In the genomic region with DNA sequence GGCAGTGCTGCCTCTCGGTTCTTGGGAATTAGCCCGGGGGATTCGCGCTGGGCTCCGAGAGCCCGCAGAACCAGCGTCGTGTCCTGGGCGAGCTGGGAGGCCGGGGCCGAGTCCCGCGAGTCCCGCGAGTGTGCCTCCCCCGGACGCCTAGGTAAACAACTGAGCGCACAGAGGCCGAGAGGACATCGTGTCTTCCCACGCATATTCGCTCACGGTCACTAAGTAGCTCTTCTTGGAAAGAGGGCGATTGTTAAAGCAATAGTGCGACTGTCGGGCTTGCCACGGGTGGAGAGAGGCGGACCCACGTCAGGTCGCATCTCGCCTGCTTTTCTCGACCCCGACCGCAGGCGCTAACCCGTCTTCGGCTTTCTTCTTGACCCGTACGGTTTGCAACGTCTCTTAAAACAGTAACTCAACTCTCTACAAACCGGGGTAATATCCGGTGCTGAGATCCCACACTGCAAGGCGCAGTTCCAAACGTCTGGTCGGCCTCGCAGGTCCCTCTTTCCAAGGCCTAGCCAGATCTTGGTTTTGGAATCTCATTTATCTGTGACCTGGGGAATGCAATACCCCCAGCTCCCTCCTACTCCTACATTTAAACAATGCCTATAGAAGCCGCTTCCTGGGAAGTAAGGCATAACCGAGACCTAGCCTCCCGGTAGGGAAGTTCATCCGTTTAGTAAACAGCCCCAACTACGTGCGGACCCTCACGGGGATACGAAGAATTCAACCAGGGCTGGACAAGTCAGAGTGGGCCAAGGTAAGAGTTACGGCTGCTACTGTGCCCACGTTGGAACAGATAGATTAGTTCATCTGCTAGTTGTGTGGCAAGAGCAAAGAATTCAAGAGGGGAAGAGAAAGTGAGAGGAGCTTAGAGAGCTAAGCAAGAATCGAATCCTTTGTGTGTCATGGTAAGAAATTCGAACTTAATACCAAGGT, we compare ENCODE assay signal across 1 cellular context.
TF ChIP-seq lines count a peak whose summit lies in the region.

No MANE protein-coding gene starts in this region.

TF ChIP-seq in GM12878, 131 proteins besides CTCF, POLR2A, EP300 and RAD21 (continued from another document):
- TF ChIP-seq RUNX3 (IDR thresholded peaks at IDR 0.05; ENCODE audit: low read length) = no peak; the same call in 1 of the 2 replicates
- TF ChIP-seq BCL11A (IDR thresholded peaks at IDR 0.05; ENCODE audit: low read depth, low read length) = no peak
- TF ChIP-seq, protein P1, sequence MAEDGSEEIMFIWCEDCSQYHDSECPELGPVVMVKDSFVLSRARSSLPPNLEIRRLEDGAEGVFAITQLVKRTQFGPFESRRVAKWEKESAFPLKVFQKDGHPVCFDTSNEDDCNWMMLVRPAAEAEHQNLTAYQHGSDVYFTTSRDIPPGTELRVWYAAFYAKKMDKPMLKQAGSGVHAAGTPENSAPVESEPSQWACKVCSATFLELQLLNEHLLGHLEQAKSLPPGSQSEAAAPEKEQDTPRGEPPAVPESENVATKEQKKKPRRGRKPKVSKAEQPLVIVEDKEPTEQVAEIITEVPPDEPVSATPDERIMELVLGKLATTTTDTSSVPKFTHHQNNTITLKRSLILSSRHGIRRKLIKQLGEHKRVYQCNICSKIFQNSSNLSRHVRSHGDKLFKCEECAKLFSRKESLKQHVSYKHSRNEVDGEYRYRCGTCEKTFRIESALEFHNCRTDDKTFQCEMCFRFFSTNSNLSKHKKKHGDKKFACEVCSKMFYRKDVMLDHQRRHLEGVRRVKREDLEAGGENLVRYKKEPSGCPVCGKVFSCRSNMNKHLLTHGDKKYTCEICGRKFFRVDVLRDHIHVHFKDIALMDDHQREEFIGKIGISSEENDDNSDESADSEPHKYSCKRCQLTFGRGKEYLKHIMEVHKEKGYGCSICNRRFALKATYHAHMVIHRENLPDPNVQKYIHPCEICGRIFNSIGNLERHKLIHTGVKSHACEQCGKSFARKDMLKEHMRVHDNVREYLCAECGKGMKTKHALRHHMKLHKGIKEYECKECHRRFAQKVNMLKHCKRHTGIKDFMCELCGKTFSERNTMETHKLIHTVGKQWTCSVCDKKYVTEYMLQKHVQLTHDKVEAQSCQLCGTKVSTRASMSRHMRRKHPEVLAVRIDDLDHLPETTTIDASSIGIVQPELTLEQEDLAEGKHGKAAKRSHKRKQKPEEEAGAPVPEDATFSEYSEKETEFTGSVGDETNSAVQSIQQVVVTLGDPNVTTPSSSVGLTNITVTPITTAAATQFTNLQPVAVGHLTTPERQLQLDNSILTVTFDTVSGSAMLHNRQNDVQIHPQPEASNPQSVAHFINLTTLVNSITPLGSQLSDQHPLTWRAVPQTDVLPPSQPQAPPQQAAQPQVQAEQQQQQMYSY (CRISPR knock-in tag; IDR thresholded peaks at IDR 0.05) = no peak
- no peak for TF ChIP-seq HDGF (IDR thresholded peaks at IDR 0.05)
- no peak for TF ChIP-seq ZNF622 (IDR thresholded peaks at IDR 0.05)
- no peak for TF ChIP-seq RELA (IDR thresholded peaks at IDR 0.05; ENCODE audit: borderline replicate concordance, partially characterized antibody)
- TF ChIP-seq MXI1 (IDR thresholded peaks at IDR 0.05; ENCODE audit: low read depth, low read length) = peak; percentile 47; the same call in 1 of the 2 replicates
- TF ChIP-seq NR2F1 (conservative IDR thresholded peaks at IDR 0.05) = peak; percentile 53; the same call in 1 of the 2 replicates
- TF ChIP-seq MTA3 (IDR thresholded peaks at IDR 0.05; ENCODE audit: borderline replicate concordance, low read length) = peak; percentile 69; the same call in 1 of the 2 replicates
- TF ChIP-seq SUPT20H (IDR thresholded peaks at IDR 0.05; ENCODE audit: borderline replicate concordance, control insufficient read depth, low read depth, low read length) = no peak
- peak; percentile 27; the same call in 1 of the 2 replicates for TF ChIP-seq ZSCAN29 (IDR thresholded peaks at IDR 0.05)
- TF ChIP-seq BACH1 (IDR thresholded peaks at IDR 0.05; ENCODE audit: borderline replicate concordance) = 0 out of 2 replicates have a peak, but pooled peaks have one; percentile 18
- no peak for TF ChIP-seq YBX1 (IDR thresholded peaks at IDR 0.05)
- TF ChIP-seq, protein P2, sequence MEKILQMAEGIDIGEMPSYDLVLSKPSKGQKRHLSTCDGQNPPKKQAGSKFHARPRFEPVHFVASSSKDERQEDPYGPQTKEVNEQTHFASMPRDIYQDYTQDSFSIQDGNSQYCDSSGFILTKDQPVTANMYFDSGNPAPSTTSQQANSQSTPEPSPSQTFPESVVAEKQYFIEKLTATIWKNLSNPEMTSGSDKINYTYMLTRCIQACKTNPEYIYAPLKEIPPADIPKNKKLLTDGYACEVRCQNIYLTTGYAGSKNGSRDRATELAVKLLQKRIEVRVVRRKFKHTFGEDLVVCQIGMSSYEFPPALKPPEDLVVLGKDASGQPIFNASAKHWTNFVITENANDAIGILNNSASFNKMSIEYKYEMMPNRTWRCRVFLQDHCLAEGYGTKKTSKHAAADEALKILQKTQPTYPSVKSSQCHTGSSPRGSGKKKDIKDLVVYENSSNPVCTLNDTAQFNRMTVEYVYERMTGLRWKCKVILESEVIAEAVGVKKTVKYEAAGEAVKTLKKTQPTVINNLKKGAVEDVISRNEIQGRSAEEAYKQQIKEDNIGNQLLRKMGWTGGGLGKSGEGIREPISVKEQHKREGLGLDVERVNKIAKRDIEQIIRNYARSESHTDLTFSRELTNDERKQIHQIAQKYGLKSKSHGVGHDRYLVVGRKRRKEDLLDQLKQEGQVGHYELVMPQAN (conservative IDR thresholded peaks at IDR 0.05) = peak; percentile 74
- no peak; the same call in 1 of the 2 replicates for TF ChIP-seq ZNF207 (IDR thresholded peaks at IDR 0.05; ENCODE audit: borderline replicate concordance)
- TF ChIP-seq SMC3 (IDR thresholded peaks at IDR 0.05; ENCODE audit: borderline replicate concordance, low read length) = no peak
- no peak for TF ChIP-seq NR2C1 (IDR thresholded peaks at IDR 0.05)
- TF ChIP-seq LARP7 (IDR thresholded peaks at IDR 0.05) = peak; percentile 74
- TF ChIP-seq ESRRA (IDR thresholded peaks at IDR 0.05; ENCODE audit: low read length) = no peak
- TF ChIP-seq IKZF2 (IDR thresholded peaks at IDR 0.05) = no peak; a peak in 2 of 4 replicates
- TF ChIP-seq DPF2 (IDR thresholded peaks at IDR 0.05) = peak; percentile 10
- peak; percentile 40; the same call in 1 of the 2 replicates for TF ChIP-seq POLR2AphosphoS5 (IDR thresholded peaks at IDR 0.05; ENCODE audit: low read length)
- TF ChIP-seq YY1 (IDR thresholded peaks at IDR 0.05; ENCODE audit: low read depth, low read length) = no peak
- no peak for TF ChIP-seq GABPA (IDR thresholded peaks at IDR 0.05; ENCODE audit: low read depth)
- 0 out of 2 replicates have a peak, but pooled peaks have one; percentile 13 for TF ChIP-seq NBN (IDR thresholded peaks at IDR 0.05)
- TF ChIP-seq, protein P3, sequence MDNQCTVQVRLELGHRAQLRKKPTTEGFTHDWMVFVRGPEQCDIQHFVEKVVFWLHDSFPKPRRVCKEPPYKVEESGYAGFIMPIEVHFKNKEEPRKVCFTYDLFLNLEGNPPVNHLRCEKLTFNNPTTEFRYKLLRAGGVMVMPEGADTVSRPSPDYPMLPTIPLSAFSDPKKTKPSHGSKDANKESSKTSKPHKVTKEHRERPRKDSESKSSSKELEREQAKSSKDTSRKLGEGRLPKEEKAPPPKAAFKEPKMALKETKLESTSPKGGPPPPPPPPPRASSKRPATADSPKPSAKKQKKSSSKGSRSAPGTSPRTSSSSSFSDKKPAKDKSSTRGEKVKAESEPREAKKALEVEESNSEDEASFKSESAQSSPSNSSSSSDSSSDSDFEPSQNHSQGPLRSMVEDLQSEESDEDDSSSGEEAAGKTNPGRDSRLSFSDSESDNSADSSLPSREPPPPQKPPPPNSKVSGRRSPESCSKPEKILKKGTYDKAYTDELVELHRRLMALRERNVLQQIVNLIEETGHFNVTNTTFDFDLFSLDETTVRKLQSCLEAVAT (IDR thresholded peaks at IDR 0.05) = peak; percentile 11
- 0 out of 2 replicates have a peak, but pooled peaks have one; percentile 21 for TF ChIP-seq PML (IDR thresholded peaks at IDR 0.05; ENCODE audit: low read length)
- no peak for TF ChIP-seq EED (IDR thresholded peaks at IDR 0.05; ENCODE audit: low read depth)
- TF ChIP-seq PAX5 (IDR thresholded peaks at IDR 0.05; ENCODE audit: borderline replicate concordance, low read depth, low read length) = peak; percentile 9; the same call in 1 of the 2 replicates
- no peak for TF ChIP-seq EZH2 (IDR thresholded peaks at IDR 0.05; ENCODE audit: borderline replicate concordance, control insufficient read depth, low read depth, low read length)
- TF ChIP-seq CREM (IDR thresholded peaks at IDR 0.05; ENCODE audit: low read depth) = 0 out of 2 replicates have a peak, but pooled peaks have one; percentile 7
- TF ChIP-seq SMARCA5 (IDR thresholded peaks at IDR 0.05) = no peak
- peak; percentile 83 for TF ChIP-seq CHD2 (IDR thresholded peaks at IDR 0.05; ENCODE audit: borderline replicate concordance, low read depth, low read length)
- TF ChIP-seq NFXL1 (IDR thresholded peaks at IDR 0.05; ENCODE audit: borderline replicate concordance) = no peak
- 0 out of 2 replicates have a peak, but pooled peaks have one; percentile 41 for TF ChIP-seq ZBED1 (IDR thresholded peaks at IDR 0.05; ENCODE audit: borderline replicate concordance)
- TF ChIP-seq KAT2A (conservative IDR thresholded peaks at IDR 0.05; ENCODE audit: control insufficient read depth, low read depth, low read length) = no peak
- 0 out of 2 replicates have a peak, but pooled peaks have one; percentile 4 for TF ChIP-seq IKZF1 (conservative IDR thresholded peaks at IDR 0.05)
- TF ChIP-seq, protein P4, sequence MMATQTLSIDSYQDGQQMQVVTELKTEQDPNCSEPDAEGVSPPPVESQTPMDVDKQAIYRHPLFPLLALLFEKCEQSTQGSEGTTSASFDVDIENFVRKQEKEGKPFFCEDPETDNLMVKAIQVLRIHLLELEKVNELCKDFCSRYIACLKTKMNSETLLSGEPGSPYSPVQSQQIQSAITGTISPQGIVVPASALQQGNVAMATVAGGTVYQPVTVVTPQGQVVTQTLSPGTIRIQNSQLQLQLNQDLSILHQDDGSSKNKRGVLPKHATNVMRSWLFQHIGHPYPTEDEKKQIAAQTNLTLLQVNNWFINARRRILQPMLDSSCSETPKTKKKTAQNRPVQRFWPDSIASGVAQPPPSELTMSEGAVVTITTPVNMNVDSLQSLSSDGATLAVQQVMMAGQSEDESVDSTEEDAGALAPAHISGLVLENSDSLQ (IDR thresholded peaks at IDR 0.05) = no peak
- TF ChIP-seq, protein P5, sequence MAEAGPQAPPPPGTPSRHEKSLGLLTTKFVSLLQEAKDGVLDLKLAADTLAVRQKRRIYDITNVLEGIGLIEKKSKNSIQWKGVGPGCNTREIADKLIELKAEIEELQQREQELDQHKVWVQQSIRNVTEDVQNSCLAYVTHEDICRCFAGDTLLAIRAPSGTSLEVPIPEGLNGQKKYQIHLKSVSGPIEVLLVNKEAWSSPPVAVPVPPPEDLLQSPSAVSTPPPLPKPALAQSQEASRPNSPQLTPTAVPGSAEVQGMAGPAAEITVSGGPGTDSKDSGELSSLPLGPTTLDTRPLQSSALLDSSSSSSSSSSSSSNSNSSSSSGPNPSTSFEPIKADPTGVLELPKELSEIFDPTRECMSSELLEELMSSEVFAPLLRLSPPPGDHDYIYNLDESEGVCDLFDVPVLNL (IDR thresholded peaks at IDR 0.05; ENCODE audit: low read depth, low read length) = no peak; the same call in 1 of the 2 replicates
